ENCODE assay signal across 1 cellular context in genomic region chr19:54418930-54419800, GRCh38.
TF ChIP-seq lines count a peak whose summit lies in the region.

No MANE protein-coding gene starts in this region.

TF ChIP-seq in GM23338, 12 proteins besides CTCF, POLR2A, EP300 and RAD21 (continued from another document):
- TF ChIP-seq ZNF462 (CRISPR knock-in tag; IDR thresholded peaks at IDR 0.05) (no peak), ZNF331 (CRISPR knock-in tag; IDR thresholded peaks at IDR 0.05; ENCODE audit: low read depth) (no peak), CREB1 (CRISPR knock-in tag; IDR thresholded peaks at IDR 0.05; ENCODE audit: low read depth) (no peak), NANOG (IDR thresholded peaks at IDR 0.05; ENCODE audit: borderline replicate concordance) (no peak), EZH2phosphoT487 (IDR thresholded peaks at IDR 0.05; ENCODE audit: unreplicated experiment) (no peak), STAT1 (IDR thresholded peaks at IDR 0.05; ENCODE audit: unreplicated experiment) (no peak), JUNB (IDR thresholded peaks at IDR 0.05; ENCODE audit: unreplicated experiment) (no peak), REST (IDR thresholded peaks at IDR 0.05; ENCODE audit: unreplicated experiment) (no peak), EZH2 (IDR thresholded peaks at IDR 0.05; ENCODE audit: low read depth, unreplicated experiment) (no peak), ZNF114 (CRISPR knock-in tag; IDR thresholded peaks at IDR 0.05) (no peak), ETS1 (IDR thresholded peaks at IDR 0.05) (no peak)
